Comparison of ENCODE assay signal across 1 cellular context in the genomic region with DNA sequence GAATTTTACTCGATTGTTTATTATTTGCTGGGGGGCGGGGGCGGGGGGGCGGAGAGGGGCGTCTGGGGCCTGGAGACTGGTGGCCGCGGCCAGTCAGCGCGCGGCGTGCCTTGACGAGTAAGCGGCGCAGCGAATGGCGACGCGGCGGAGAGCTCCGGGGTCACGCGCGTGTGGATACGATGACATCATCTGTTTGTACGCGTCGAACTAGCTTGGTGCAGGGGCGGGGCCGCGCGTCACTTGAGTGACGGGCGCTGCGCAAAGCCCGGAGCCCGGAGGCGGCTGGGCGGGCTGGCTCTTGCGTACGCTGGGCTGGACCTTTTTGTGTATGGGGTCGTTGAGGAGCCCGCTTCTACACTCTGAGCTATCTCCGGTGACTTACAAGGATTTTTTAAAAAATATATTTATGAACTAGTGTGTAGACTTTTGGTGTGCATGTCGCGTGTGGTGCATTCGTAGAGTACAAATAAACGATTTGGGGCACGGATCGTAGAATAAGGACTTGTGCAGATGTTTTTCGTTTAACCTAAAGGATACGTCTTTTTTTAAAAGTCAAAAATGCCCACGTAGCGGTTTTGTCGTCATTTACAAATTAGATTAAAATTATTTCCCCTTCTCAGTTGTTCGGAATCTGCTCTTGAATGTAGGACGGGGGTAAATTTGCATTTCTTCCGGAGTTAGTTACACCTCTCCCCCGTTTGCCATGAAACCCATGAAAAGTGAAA.
TF ChIP-seq lines count a peak whose summit lies in the region.

No MANE protein-coding gene starts in this region.

TF ChIP-seq in HepG2, 621 proteins besides CTCF, POLR2A, EP300 and RAD21 (continued from another document and continues in another):
- TF ChIP-seq, protein P1, sequence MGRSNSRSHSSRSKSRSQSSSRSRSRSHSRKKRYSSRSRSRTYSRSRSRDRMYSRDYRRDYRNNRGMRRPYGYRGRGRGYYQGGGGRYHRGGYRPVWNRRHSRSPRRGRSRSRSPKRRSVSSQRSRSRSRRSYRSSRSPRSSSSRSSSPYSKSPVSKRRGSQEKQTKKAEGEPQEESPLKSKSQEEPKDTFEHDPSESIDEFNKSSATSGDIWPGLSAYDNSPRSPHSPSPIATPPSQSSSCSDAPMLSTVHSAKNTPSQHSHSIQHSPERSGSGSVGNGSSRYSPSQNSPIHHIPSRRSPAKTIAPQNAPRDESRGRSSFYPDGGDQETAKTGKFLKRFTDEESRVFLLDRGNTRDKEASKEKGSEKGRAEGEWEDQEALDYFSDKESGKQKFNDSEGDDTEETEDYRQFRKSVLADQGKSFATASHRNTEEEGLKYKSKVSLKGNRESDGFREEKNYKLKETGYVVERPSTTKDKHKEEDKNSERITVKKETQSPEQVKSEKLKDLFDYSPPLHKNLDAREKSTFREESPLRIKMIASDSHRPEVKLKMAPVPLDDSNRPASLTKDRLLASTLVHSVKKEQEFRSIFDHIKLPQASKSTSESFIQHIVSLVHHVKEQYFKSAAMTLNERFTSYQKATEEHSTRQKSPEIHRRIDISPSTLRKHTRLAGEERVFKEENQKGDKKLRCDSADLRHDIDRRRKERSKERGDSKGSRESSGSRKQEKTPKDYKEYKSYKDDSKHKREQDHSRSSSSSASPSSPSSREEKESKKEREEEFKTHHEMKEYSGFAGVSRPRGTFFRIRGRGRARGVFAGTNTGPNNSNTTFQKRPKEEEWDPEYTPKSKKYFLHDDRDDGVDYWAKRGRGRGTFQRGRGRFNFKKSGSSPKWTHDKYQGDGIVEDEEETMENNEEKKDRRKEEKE (IDR thresholded peaks at IDR 0.05): no peak
- TF ChIP-seq FIP1L1 (IDR thresholded peaks at IDR 0.05; ENCODE audit: borderline replicate concordance, insufficient read depth, low read depth, low read length) (no peak), SNAPC2 (CRISPR knock-in tag; IDR thresholded peaks at IDR 0.05) (peak; percentile 61; the same call in 1 of the 2 replicates), RXRA (CRISPR knock-in tag; IDR thresholded peaks at IDR 0.05) (peak; percentile 51; the same call in 1 of the 2 replicates), ZNF263 (CRISPR knock-in tag; IDR thresholded peaks at IDR 0.05) (no peak), CBX2 (IDR thresholded peaks at IDR 0.05; ENCODE audit: low read depth, low read length) (no peak), CBX2 (CRISPR knock-in tag; IDR thresholded peaks at IDR 0.05; ENCODE audit: low read depth) (no peak), BORCS8-MEF2B (CRISPR knock-in tag; IDR thresholded peaks at IDR 0.05) (no peak; the same call in 1 of the 2 replicates), RARA (CRISPR knock-in tag; IDR thresholded peaks at IDR 0.05) (peak; percentile 30; the same call in 1 of the 2 replicates), ISX (CRISPR knock-in tag; conservative IDR thresholded peaks at IDR 0.05) (no peak), ZNF143 (CRISPR knock-in tag; IDR thresholded peaks at IDR 0.05) (no peak), ZNF264 (CRISPR knock-in tag; IDR thresholded peaks at IDR 0.05) (peak; percentile 60; the same call in 1 of the 2 replicates), ZNF790 (CRISPR knock-in tag; IDR thresholded peaks at IDR 0.05; ENCODE audit: borderline replicate concordance) (no peak), CEBPB (IDR thresholded peaks at IDR 0.05; ENCODE audit: borderline replicate concordance, low read depth, low read length) (peak; percentile 14; the same call in 1 of the 2 replicates), DMTF1 (CRISPR knock-in tag; IDR thresholded peaks at IDR 0.05) (no peak), ZNF761 (CRISPR knock-in tag; conservative IDR thresholded peaks at IDR 0.05) (no peak), BCL3 (CRISPR knock-in tag; IDR thresholded peaks at IDR 0.05) (no peak), PBX2 (CRISPR knock-in tag; IDR thresholded peaks at IDR 0.05) (peak; percentile 94)
- TF ChIP-seq, protein P2, sequence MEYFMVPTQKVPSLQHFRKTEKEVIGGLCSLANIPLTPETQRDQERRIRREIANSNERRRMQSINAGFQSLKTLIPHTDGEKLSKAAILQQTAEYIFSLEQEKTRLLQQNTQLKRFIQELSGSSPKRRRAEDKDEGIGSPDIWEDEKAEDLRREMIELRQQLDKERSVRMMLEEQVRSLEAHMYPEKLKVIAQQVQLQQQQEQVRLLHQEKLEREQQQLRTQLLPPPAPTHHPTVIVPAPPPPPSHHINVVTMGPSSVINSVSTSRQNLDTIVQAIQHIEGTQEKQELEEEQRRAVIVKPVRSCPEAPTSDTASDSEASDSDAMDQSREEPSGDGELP (IDR thresholded peaks at IDR 0.05; ENCODE audit: borderline replicate concordance, low read depth): peak; percentile 27; the same call in 1 of the 2 replicates
- TF ChIP-seq, protein P3, sequence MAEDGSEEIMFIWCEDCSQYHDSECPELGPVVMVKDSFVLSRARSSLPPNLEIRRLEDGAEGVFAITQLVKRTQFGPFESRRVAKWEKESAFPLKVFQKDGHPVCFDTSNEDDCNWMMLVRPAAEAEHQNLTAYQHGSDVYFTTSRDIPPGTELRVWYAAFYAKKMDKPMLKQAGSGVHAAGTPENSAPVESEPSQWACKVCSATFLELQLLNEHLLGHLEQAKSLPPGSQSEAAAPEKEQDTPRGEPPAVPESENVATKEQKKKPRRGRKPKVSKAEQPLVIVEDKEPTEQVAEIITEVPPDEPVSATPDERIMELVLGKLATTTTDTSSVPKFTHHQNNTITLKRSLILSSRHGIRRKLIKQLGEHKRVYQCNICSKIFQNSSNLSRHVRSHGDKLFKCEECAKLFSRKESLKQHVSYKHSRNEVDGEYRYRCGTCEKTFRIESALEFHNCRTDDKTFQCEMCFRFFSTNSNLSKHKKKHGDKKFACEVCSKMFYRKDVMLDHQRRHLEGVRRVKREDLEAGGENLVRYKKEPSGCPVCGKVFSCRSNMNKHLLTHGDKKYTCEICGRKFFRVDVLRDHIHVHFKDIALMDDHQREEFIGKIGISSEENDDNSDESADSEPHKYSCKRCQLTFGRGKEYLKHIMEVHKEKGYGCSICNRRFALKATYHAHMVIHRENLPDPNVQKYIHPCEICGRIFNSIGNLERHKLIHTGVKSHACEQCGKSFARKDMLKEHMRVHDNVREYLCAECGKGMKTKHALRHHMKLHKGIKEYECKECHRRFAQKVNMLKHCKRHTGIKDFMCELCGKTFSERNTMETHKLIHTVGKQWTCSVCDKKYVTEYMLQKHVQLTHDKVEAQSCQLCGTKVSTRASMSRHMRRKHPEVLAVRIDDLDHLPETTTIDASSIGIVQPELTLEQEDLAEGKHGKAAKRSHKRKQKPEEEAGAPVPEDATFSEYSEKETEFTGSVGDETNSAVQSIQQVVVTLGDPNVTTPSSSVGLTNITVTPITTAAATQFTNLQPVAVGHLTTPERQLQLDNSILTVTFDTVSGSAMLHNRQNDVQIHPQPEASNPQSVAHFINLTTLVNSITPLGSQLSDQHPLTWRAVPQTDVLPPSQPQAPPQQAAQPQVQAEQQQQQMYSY (CRISPR knock-in tag; IDR thresholded peaks at IDR 0.05): peak; percentile 99
- TF ChIP-seq, protein P4, sequence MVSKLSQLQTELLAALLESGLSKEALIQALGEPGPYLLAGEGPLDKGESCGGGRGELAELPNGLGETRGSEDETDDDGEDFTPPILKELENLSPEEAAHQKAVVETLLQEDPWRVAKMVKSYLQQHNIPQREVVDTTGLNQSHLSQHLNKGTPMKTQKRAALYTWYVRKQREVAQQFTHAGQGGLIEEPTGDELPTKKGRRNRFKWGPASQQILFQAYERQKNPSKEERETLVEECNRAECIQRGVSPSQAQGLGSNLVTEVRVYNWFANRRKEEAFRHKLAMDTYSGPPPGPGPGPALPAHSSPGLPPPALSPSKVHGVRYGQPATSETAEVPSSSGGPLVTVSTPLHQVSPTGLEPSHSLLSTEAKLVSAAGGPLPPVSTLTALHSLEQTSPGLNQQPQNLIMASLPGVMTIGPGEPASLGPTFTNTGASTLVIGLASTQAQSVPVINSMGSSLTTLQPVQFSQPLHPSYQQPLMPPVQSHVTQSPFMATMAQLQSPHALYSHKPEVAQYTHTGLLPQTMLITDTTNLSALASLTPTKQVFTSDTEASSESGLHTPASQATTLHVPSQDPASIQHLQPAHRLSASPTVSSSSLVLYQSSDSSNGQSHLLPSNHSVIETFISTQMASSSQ (IDR thresholded peaks at IDR 0.05; ENCODE audit: low read depth): no peak
- TF ChIP-seq, protein P4 (CRISPR knock-in tag; IDR thresholded peaks at IDR 0.05; ENCODE audit: borderline replicate concordance): peak; percentile 28; the same call in 1 of the 2 replicates
- TF ChIP-seq, protein P5, sequence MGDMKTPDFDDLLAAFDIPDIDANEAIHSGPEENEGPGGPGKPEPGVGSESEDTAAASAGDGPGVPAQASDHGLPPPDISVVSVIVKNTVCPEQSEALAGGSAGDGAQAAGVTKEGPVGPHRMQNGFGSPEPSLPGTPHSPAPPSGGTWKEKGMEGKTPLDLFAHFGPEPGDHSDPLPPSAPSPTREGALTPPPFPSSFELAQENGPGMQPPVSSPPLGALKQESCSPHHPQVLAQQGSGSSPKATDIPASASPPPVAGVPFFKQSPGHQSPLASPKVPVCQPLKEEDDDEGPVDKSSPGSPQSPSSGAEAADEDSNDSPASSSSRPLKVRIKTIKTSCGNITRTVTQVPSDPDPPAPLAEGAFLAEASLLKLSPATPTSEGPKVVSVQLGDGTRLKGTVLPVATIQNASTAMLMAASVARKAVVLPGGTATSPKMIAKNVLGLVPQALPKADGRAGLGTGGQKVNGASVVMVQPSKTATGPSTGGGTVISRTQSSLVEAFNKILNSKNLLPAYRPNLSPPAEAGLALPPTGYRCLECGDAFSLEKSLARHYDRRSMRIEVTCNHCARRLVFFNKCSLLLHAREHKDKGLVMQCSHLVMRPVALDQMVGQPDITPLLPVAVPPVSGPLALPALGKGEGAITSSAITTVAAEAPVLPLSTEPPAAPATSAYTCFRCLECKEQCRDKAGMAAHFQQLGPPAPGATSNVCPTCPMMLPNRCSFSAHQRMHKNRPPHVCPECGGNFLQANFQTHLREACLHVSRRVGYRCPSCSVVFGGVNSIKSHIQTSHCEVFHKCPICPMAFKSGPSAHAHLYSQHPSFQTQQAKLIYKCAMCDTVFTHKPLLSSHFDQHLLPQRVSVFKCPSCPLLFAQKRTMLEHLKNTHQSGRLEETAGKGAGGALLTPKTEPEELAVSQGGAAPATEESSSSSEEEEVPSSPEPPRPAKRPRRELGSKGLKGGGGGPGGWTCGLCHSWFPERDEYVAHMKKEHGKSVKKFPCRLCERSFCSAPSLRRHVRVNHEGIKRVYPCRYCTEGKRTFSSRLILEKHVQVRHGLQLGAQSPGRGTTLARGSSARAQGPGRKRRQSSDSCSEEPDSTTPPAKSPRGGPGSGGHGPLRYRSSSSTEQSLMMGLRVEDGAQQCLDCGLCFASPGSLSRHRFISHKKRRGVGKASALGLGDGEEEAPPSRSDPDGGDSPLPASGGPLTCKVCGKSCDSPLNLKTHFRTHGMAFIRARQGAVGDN (CRISPR knock-in tag; IDR thresholded peaks at IDR 0.05): no peak; the same call in none of the 2 replicates
